In genomic region chr2:230956827-230957755, GRCh38 we compare ENCODE assay signal across 8 cellular contexts. TPM values are rescaled to one million over a fixed set of nuclear protein-coding genes. Genes with fewer than 3 reads are reported as not detected.
A peak's percentile ranks its signal among the peaks of the same experiment; 100 is the strongest.
DNase-seq lines count a peak whose midpoint lies in the region; ATAC-seq and TF ChIP-seq lines count a peak whose summit lies in the region.

No MANE protein-coding gene starts in this region.

- peak overlapping the region; percentile 93 for H3K4me3 Mint-ChIP-seq in T-helper 2 cell treated with Interferon-gamma antibody and Interleukin-4, amounts not matched to agents 5 μg/mL and 100 μg/mL, for 36 hours

- no peaks in the 10 kb centered on the region for H3K9me3 ChIP-seq in effector memory CD4-positive, alpha-beta T cell (ENCODE audit: control insufficient read depth, low read length)
- no peaks in the 10 kb centered on the region for H3K9me3 ChIP-seq in mononuclear cell (ENCODE audit: low read depth, low read length)
- no peaks in the 10 kb centered on the region for H3K9me3 ChIP-seq in upper lobe of left lung

- TF ChIP-seq CTCF in upper lobe of left lung (IDR thresholded peaks at IDR 0.05), result no peak

- WGBS in upper lobe of left lung, 2 donors, result 13 to 23% methylated on average over 22 to 43 of the region's 43 CpGs

- peak overlapping the region; percentile 35 for H3K4me3 ChIP-seq in effector memory CD4-positive, alpha-beta T cell (ENCODE audit: insufficient read depth, low read depth, low read length, poor library complexity, severe bottlenecking)
- H3K4me3 ChIP-seq in mononuclear cell (ENCODE audit: low read length) (peak overlapping the region; percentile 14), upper lobe of left lung (peak overlapping the region in 3 of 4 donors; percentile 12 to 43 (median 32))

- no peaks in the 10 kb centered on the region for H3K36me3 Mint-ChIP-seq in T-helper 2 cell treated with Interferon-gamma antibody and Interleukin-4, amounts not matched to agents 5 μg/mL and 100 μg/mL, for 36 hours (ENCODE audit: low read depth)

- DNase-seq in DMS114 treated with DMSO at 0.1 percent for 48 hours (lab: John Stamatoyannopoulos, UW; ENCODE audit: unreplicated experiment) (peak; percentile 9), upper lobe of left lung (peak; percentile 37 to 89), NCI-H187 (lab: John Stamatoyannopoulos, UW) (no peak)
- DNase-seq in T-helper 2 cell treated with Interferon-gamma antibody and Interleukin-4, amounts not matched to agents 5 μg/mL and 100 μg/mL, for 36 hours (ENCODE audit: low spot score), result peak; percentile 66
- no peak for DNase-seq in effector memory CD4-positive, alpha-beta T cell

- peaks cover 17% of the 10 kb centered on the region for H3K27me3 ChIP-seq in effector memory CD4-positive, alpha-beta T cell (replicated peaks; ENCODE audit: control insufficient read depth, insufficient read depth, low read length, poor library complexity, severe bottlenecking)
- H3K27me3 ChIP-seq in mononuclear cell (ENCODE audit: insufficient read depth, low read length), result peaks cover 51% of the 10 kb centered on the region
- no peaks in the 10 kb centered on the region for H3K27me3 ChIP-seq in upper lobe of left lung

- no peak for TF ChIP-seq POLR2A in upper lobe of left lung (IDR thresholded peaks at IDR 0.05)

- H3K27ac ChIP-seq in effector memory CD4-positive, alpha-beta T cell (ENCODE audit: insufficient read depth, low read length, poor library complexity, severe bottlenecking), result no peak overlapping the region
- no peak overlapping the region for H3K27ac ChIP-seq in upper lobe of left lung

- peaks cover 9% of the 10 kb centered on the region for H3K4me1 ChIP-seq in effector memory CD4-positive, alpha-beta T cell (ENCODE audit: control insufficient read depth, insufficient read depth, low read length, poor library complexity, severe bottlenecking)
- peaks cover 14% of the 10 kb centered on the region for H3K4me1 ChIP-seq in mononuclear cell (ENCODE audit: insufficient read depth, low read length)
- peaks cover 0 to 9% (median 7%) of the 10 kb centered on the region in 4 donors for H3K4me1 ChIP-seq in upper lobe of left lung

- H3K27me3 Mint-ChIP-seq in T-helper 2 cell treated with Interferon-gamma antibody and Interleukin-4, amounts not matched to agents 5 μg/mL and 100 μg/mL, for 36 hours (ENCODE audit: low read depth), result peaks cover 67% of the 10 kb centered on the region

- H3K36me3 ChIP-seq in effector memory CD4-positive, alpha-beta T cell (ENCODE audit: control insufficient read depth, insufficient read depth, low read length), result no peaks in the 10 kb centered on the region
- no peaks in the 10 kb centered on the region for H3K36me3 ChIP-seq in upper lobe of left lung

- TF ChIP-seq EP300 in upper lobe of left lung (IDR thresholded peaks at IDR 0.05), result no peak

- no peaks in the 10 kb centered on the region for H3K9me3 Mint-ChIP-seq in T-helper 2 cell treated with Interferon-gamma antibody and Interleukin-4, amounts not matched to agents 5 μg/mL and 100 μg/mL, for 36 hours

- H3K4me1 Mint-ChIP-seq in T-helper 2 cell treated with Interferon-gamma antibody and Interleukin-4, amounts not matched to agents 5 μg/mL and 100 μg/mL, for 36 hours (ENCODE audit: low read depth), result peaks cover 34% of the 10 kb centered on the region

- H3K27ac Mint-ChIP-seq in T-helper 2 cell treated with Interferon-gamma antibody and Interleukin-4, amounts not matched to agents 5 μg/mL and 100 μg/mL, for 36 hours, result peak overlapping the region; percentile 91

- ATAC-seq in GM19438 (IDR thresholded peaks at IDR 0.05; ENCODE audit: low read depth, unreplicated experiment) (peak; percentile 62), HG03439 (IDR thresholded peaks at IDR 0.05; ENCODE audit: unreplicated experiment) (peak; percentile 69), upper lobe of left lung (ENCODE audit: low FRiP score in 2 of 2) (peak in 1 of 2 donors; percentile 94)

RNA-seq across cellular contexts. Expression of gene GPR55, which starts 32.0 kb away (rescaled TPM):
- total RNA-seq in mononuclear cell (1.2 TPM), upper lobe of left lung (under 1 TPM in 4 of 6 donors, not detected in 2; 0.15 to 0.84 (median 0.52) TPM)

RNA-seq across cellular contexts. Expression of gene SPATA3, which starts 38.8 kb away (rescaled TPM):
- total RNA-seq in mononuclear cell (not detected), upper lobe of left lung (not detected)

Comparison
In these comparisons a context has a peak if more than half of its experiments do, and no peak if none do; other contexts are left out.
1. DNase-seq: peak in DMS114 treated with DMSO at 0.1 percent for 48 hours (single experiment), T-helper 2 cell treated with Interferon-gamma antibody and Interleukin-4, amounts not matched to agents 5 μg/mL and 100 μg/mL, for 36 hours (single experiment) and upper lobe of left lung (2 of 2); none in effector memory CD4-positive, alpha-beta T cell (0 of 3) and NCI-H187 (0 of 2).
2. Peak in every context shown above with its lines, with median percentiles within 50 percentile points of each other: H3K4me3 ChIP-seq.